ENCODE assay signal across 13 cellular contexts in the genomic region with DNA sequence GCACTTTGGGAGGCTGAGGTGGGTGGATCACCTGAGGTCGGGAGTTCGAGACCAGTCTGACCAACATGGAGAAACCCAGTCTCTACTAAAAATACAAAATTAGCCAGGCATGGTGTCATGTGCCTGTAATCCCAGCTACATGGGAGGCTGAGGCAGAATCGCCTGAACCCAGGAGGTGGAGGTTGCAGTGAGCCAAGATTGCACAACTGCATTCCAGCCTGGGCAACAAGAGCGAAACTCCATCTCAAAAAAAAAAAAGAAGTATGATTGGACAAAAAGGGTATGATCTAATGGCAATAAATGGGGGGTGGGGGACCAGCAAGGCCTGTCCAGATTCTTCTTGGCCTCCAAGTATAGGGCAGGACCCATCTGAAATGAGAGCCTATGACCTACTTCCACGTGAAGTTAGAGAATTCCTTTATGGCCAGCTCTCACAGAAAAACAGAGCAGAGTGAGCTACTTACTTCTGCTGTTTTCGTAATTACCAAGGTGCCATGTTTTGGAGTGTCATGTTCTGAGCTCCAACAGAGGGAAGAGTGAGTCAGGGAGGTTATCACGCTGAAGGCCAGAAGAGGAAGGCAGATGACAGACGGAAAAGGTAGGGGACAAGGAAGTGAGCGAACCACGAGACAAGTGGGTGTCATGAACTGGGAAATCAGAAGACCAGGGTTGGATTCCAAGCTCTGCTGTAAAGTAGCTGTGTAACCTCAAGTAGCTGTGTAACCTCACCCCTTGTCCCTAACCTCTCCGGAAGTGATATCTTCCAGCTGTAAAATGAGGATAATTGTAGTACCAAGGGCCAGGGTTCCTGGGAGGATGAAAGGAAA. TPM values are rescaled to one million over a fixed set of nuclear protein-coding genes. Genes with fewer than 3 reads are reported as not detected.
A peak's percentile ranks its signal among the peaks of the same experiment; 100 is the strongest.
DNase-seq lines count a peak whose midpoint lies in the region; ATAC-seq and TF ChIP-seq lines count a peak whose summit lies in the region.
"Had no signal": no experiment of that assay in that cellular context is flagged by ENCODE, and none has a peak within 500 bp of the region (broad histone marks: within the 10 kb centered on the region; RNA-seq: fewer than 3 reads in every experiment).

No MANE protein-coding gene starts in this region.

- no peak for ATAC-seq in activated naive CD8-positive, alpha-beta T cell treated with anti-CD3 and anti-CD28 coated beads, Interleukin-2, amount 50 U/mL, for 24 hours
- ATAC-seq in lung (ENCODE audit: insufficient read depth, low FRiP score) (no peak), upper lobe of right lung (peak; percentile 41), GM19452 (IDR thresholded peaks at IDR 0.05; ENCODE audit: unreplicated experiment) (no peak)
- ATAC-seq: A549 had no signal

- H3K9me3 ChIP-seq in lung (ENCODE audit: control insufficient read depth in 2 of 2, insufficient read depth in 1 of 2, low read length in 1 of 2) = no peaks in the 10 kb centered on the region
- H3K9me3 ChIP-seq in upper lobe of right lung = no peaks in the 10 kb centered on the region
- no peaks in the 10 kb centered on the region for H3K9me3 ChIP-seq in H9 (ENCODE audit: control insufficient read depth, low read depth, low read length)
- H3K9me3 ChIP-seq: A549, thoracic aorta had no signal

- H3K9ac ChIP-seq in H9 (ENCODE audit: extremely low read depth, insufficient read length, low read length) = no peak overlapping the region
- H3K9ac ChIP-seq: KMS-11 had no signal

- peaks cover 12% of the 10 kb centered on the region for H3K23me2 ChIP-seq in H9 (ENCODE audit: insufficient read length, low read depth, low read length, poor library complexity, severe bottlenecking)

- no peak overlapping the region for H3K56ac ChIP-seq in H9 (ENCODE audit: insufficient read length, low read depth, low read length)

- no peak overlapping the region for H2AK5ac ChIP-seq in H9 (ENCODE audit: insufficient read length, low read length)

- no peak overlapping the region for H3K23ac ChIP-seq in H9 (ENCODE audit: insufficient read length, low read depth, low read length)

- intact Hi-C loops in activated T-helper 2 cell treated with anti-CD3 and anti-CD28 coated beads, Interferon-gamma antibody, Interleukin-2, Interleukin-4, amounts not matched to agents 10 μg/mL and 5 μg/mL and 100 μg/mL, durations not matched to agents 14 hours and 24 hours and 36 hours (cut with micrococcal nuclease) = no loop called here
- intact Hi-C loops in upper lobe of right lung (cut with DNase I) = loop anchor here (10.0 kb wide), 1 partner anchor 49 kb away; the partner anchor contains the start of genes GLTPD2 and VMO1

- peaks cover 49% of the 10 kb centered on the region for H3K4me1 Mint-ChIP-seq in activated naive CD8-positive, alpha-beta T cell treated with anti-CD3 and anti-CD28 coated beads, Interleukin-2, amount 50 U/mL, for 24 hours
- peaks cover 32% of the 10 kb centered on the region for H3K4me1 Mint-ChIP-seq in activated naive CD8-positive, alpha-beta T cell treated with anti-CD3 and anti-CD28 coated beads for 36 hours
- H3K4me1 Mint-ChIP-seq in activated T-helper 2 cell treated with anti-CD3 and anti-CD28 coated beads, Interferon-gamma antibody, Interleukin-2, Interleukin-4, amounts not matched to agents 10 μg/mL and 5 μg/mL and 100 μg/mL, durations not matched to agents 14 hours and 24 hours and 36 hours (ENCODE audit: low read depth) = peaks cover 31% of the 10 kb centered on the region
- peaks cover 11 to 16% of the 10 kb centered on the region in 2 experiments; a peak in 3 of 4 replicates for H3K4me1 Mint-ChIP-seq in H9

- no peak overlapping the region for H4K8ac ChIP-seq in H9 (replicated peaks; ENCODE audit: insufficient read length, low read depth, low read length)

- no peak overlapping the region for H2AFZ ChIP-seq in H9 (ENCODE audit: low read length)

- no peaks in the 10 kb centered on the region for H3K9me3 Mint-ChIP-seq in activated naive CD8-positive, alpha-beta T cell treated with anti-CD3 and anti-CD28 coated beads, Interleukin-2, amount 50 U/mL, for 24 hours
- no peaks in the 10 kb centered on the region for H3K9me3 Mint-ChIP-seq in activated naive CD8-positive, alpha-beta T cell treated with anti-CD3 and anti-CD28 coated beads for 36 hours
- no peaks in the 10 kb centered on the region for H3K9me3 Mint-ChIP-seq in activated T-helper 2 cell treated with anti-CD3 and anti-CD28 coated beads, Interferon-gamma antibody, Interleukin-2, Interleukin-4, amounts not matched to agents 10 μg/mL and 5 μg/mL and 100 μg/mL, durations not matched to agents 14 hours and 24 hours and 36 hours
- H3K9me3 Mint-ChIP-seq in H9 = no peaks in the 10 kb centered on the region; a peak in 1 of 5 replicates

- H3K36me3 ChIP-seq in lung (ENCODE audit: control insufficient read depth in 2 of 2, insufficient read depth in 2 of 2, low read length in 2 of 2) (peaks cover 0 to 16% of the 10 kb centered on the region in 2 donors), upper lobe of right lung (peaks cover 26% of the 10 kb centered on the region)

- H3K4me1 ChIP-seq in lung (ENCODE audit: control insufficient read depth in 2 of 2, insufficient read depth in 2 of 2, low read length in 2 of 2) (peaks cover 0 to 1% of the 10 kb centered on the region in 2 donors), upper lobe of right lung (peaks cover 14% of the 10 kb centered on the region), H9 (ENCODE audit: insufficient read depth, low read length) (no peaks in the 10 kb centered on the region)

- peaks cover 18% of the 10 kb centered on the region for H3K27me3 Mint-ChIP-seq in activated naive CD8-positive, alpha-beta T cell treated with anti-CD3 and anti-CD28 coated beads, Interleukin-2, amount 50 U/mL, for 24 hours
- H3K27me3 Mint-ChIP-seq in activated naive CD8-positive, alpha-beta T cell treated with anti-CD3 and anti-CD28 coated beads for 36 hours = peaks cover 17% of the 10 kb centered on the region
- peaks cover 24% of the 10 kb centered on the region for H3K27me3 Mint-ChIP-seq in activated T-helper 2 cell treated with anti-CD3 and anti-CD28 coated beads, Interferon-gamma antibody, Interleukin-2, Interleukin-4, amounts not matched to agents 10 μg/mL and 5 μg/mL and 100 μg/mL, durations not matched to agents 14 hours and 24 hours and 36 hours (ENCODE audit: low read depth)
- peaks cover 59% of the 10 kb centered on the region for H3K27me3 Mint-ChIP-seq in H9 (ENCODE audit: low read depth)

- H3K27ac ChIP-seq in lung (ENCODE audit: low read depth in 1 of 2, low read length in 1 of 2) (peak overlapping the region in 1 of 2 donors; percentile 4), upper lobe of right lung (peak overlapping the region; percentile 33), H9 (ENCODE audit: insufficient read length, low read depth, low read length) (no peak overlapping the region)
- H3K27ac ChIP-seq: A549, KMS-11 had no signal

- H3K27ac Mint-ChIP-seq in activated naive CD8-positive, alpha-beta T cell treated with anti-CD3 and anti-CD28 coated beads, Interleukin-2, amount 50 U/mL, for 24 hours = peak overlapping the region; percentile 35
- H3K27ac Mint-ChIP-seq in activated naive CD8-positive, alpha-beta T cell treated with anti-CD3 and anti-CD28 coated beads for 36 hours = no peak overlapping the region
- H3K27ac Mint-ChIP-seq in activated T-helper 2 cell treated with anti-CD3 and anti-CD28 coated beads, Interferon-gamma antibody, Interleukin-2, Interleukin-4, amounts not matched to agents 10 μg/mL and 5 μg/mL and 100 μg/mL, durations not matched to agents 14 hours and 24 hours and 36 hours = peak overlapping the region; percentile 10
- H3K27ac Mint-ChIP-seq in H9 = no peak overlapping the region

- H2BK12ac ChIP-seq in H9 (ENCODE audit: insufficient read length, low read depth, low read length) = no peak overlapping the region

- TF ChIP-seq CTCF in lung (IDR thresholded peaks at IDR 0.05; ENCODE audit: control extremely low read depth, extremely low read depth) (no peak), upper lobe of right lung (IDR thresholded peaks at IDR 0.05) (no peak), H9 (conservative IDR thresholded peaks at IDR 0.05) (no peak)

- H3T11ph ChIP-seq in H9 (ENCODE audit: low read length) = no peak overlapping the region

- no peak overlapping the region for H3K18ac ChIP-seq in H9 (ENCODE audit: insufficient read length, low read depth, low read length)

- no peak overlapping the region for H4K91ac ChIP-seq in H9 (ENCODE audit: insufficient read length, low read depth, low read length)

- H3K36me3 Mint-ChIP-seq in activated naive CD8-positive, alpha-beta T cell treated with anti-CD3 and anti-CD28 coated beads, Interleukin-2, amount 50 U/mL, for 24 hours (ENCODE audit: low read depth) = no peaks in the 10 kb centered on the region
- no peaks in the 10 kb centered on the region for H3K36me3 Mint-ChIP-seq in activated naive CD8-positive, alpha-beta T cell treated with anti-CD3 and anti-CD28 coated beads for 36 hours
- H3K36me3 Mint-ChIP-seq in activated T-helper 2 cell treated with anti-CD3 and anti-CD28 coated beads, Interferon-gamma antibody, Interleukin-2, Interleukin-4, amounts not matched to agents 10 μg/mL and 5 μg/mL and 100 μg/mL, durations not matched to agents 14 hours and 24 hours and 36 hours (ENCODE audit: low read depth) = peaks cover 9% of the 10 kb centered on the region
- H3K36me3 Mint-ChIP-seq in H9 (ENCODE audit: insufficient read depth in 1 of 3, low read depth in 3 of 3) = peaks cover 0 to 9% (median 3%) of the 10 kb centered on the region in 3 experiments; a peak in 3 of 7 replicates

- no peak overlapping the region for H3K4ac ChIP-seq in H9 (ENCODE audit: low read depth, low read length)

- 49 to 58% methylated on average over 11 of the region's 11 CpGs for WGBS in lung, 2 donors
- WGBS in H9 (ENCODE audit: extremely low coverage, insufficient read length, low lambda C conversion rate) = no CpG with 5 or more reads among the region's 11 CpGs

- no peaks in the 10 kb centered on the region for H4K20me1 ChIP-seq in H9 (ENCODE audit: control insufficient read depth, insufficient read depth, insufficient read length)

- H2BK15ac ChIP-seq in H9 (ENCODE audit: low read depth, low read length) = no peak overlapping the region

- H3K4me2 ChIP-seq in H9 (ENCODE audit: insufficient read depth, insufficient read length, low read length) = no peak overlapping the region
- H3K4me2 ChIP-seq: A549, KMS-11 had no signal

- H3K27me3 ChIP-seq in lung (ENCODE audit: control insufficient read depth, insufficient read depth) (no peaks in the 10 kb centered on the region), upper lobe of right lung (no peaks in the 10 kb centered on the region), H9 (ENCODE audit: insufficient read depth, low read length) (peaks cover 29% of the 10 kb centered on the region)

- no peak overlapping the region for H2BK120ac ChIP-seq in H9 (ENCODE audit: low read depth, low read length, poor library complexity, severe bottlenecking)

- H4K5ac ChIP-seq in H9 (ENCODE audit: insufficient read length, low read depth, low read length) = no peak overlapping the region

- DNase-seq in activated naive CD8-positive, alpha-beta T cell treated with anti-CD3 and anti-CD28 coated beads, Interleukin-2, amount 50 U/mL, for 24 hours = no peak
- DNase-seq in activated naive CD8-positive, alpha-beta T cell treated with anti-CD3 and anti-CD28 coated beads for 36 hours = no peak
- no peak for DNase-seq in activated T-helper 2 cell treated with anti-CD3 and anti-CD28 coated beads, Interferon-gamma antibody, Interleukin-2, Interleukin-4, amounts not matched to agents 10 μg/mL and 5 μg/mL and 100 μg/mL, durations not matched to agents 14 hours and 24 hours and 36 hours (ENCODE audit: low spot score)
- peak; percentile 51 for DNase-seq in lung (ENCODE audit: low spot score)
- no peak for DNase-seq in upper lobe of right lung
- no peak for DNase-seq in DMS79 treated with DMSO at 0.1 percent for 48 hours (lab: John Stamatoyannopoulos, UW)
- no peak for DNase-seq in H9
- DNase-seq: activated T-cell treated with anti-CD3 and anti-CD28 coated beads, Interleukin-2, amount 50 U/mL, for 48 hours; mesenchymal stem cell had no signal

- H2BK5ac ChIP-seq in H9 (ENCODE audit: insufficient read length, low read length) = no peak overlapping the region

- no peak overlapping the region for H3K14ac ChIP-seq in H9 (ENCODE audit: insufficient read depth, low read length)

- H2BK20ac ChIP-seq in H9 (ENCODE audit: low read depth, low read length, poor library complexity, severe bottlenecking) = no peak overlapping the region

- no peak overlapping the region for H3K4me3 Mint-ChIP-seq in activated naive CD8-positive, alpha-beta T cell treated with anti-CD3 and anti-CD28 coated beads, Interleukin-2, amount 50 U/mL, for 24 hours
- H3K4me3 Mint-ChIP-seq in activated naive CD8-positive, alpha-beta T cell treated with anti-CD3 and anti-CD28 coated beads for 36 hours = no peak overlapping the region
- no peak overlapping the region for H3K4me3 Mint-ChIP-seq in activated T-helper 2 cell treated with anti-CD3 and anti-CD28 coated beads, Interferon-gamma antibody, Interleukin-2, Interleukin-4, amounts not matched to agents 10 μg/mL and 5 μg/mL and 100 μg/mL, durations not matched to agents 14 hours and 24 hours and 36 hours (ENCODE audit: low read depth)
- no peak overlapping the region for H3K4me3 Mint-ChIP-seq in H9

- H3K4me3 ChIP-seq in lung (no peak overlapping the region), upper lobe of right lung (no peak overlapping the region)
- H3K4me3 ChIP-seq: A549, thoracic aorta had no signal

- H3K79me1 ChIP-seq in H9 (ENCODE audit: insufficient read depth, low read depth, low read length, poor library complexity, severe bottlenecking) = no peaks in the 10 kb centered on the region

- no peaks in the 10 kb centered on the region for H3K79me2 ChIP-seq in H9 (ENCODE audit: insufficient read depth, low read length)

RNA-seq across cellular contexts. Expression of gene ZMYND15, which starts 3.6 kb away (rescaled TPM):
- not detected for total RNA-seq in activated naive CD8-positive, alpha-beta T cell treated with anti-CD3 and anti-CD28 coated beads for 36 hours
- 0.09 TPM in 1 of 2 replicates, not detected in the other for total RNA-seq in activated T-helper 2 cell treated with anti-CD3 and anti-CD28 coated beads, Interferon-gamma antibody, Interleukin-2, Interleukin-4, amounts not matched to agents 10 μg/mL and 5 μg/mL and 100 μg/mL, durations not matched to agents 14 hours and 24 hours and 36 hours
- total RNA-seq in lung (1 to 10 TPM; 2.3 to 9.0 TPM), upper lobe of right lung (9.6 TPM), H9 (2021) (0.42 and 0.44 TPM in 2 replicates)
- polyA plus RNA-seq in lung = 1 to 10 TPM; 6.6 to 9.7 TPM

RNA-seq across cellular contexts. Expression of gene CXCL16, which starts 3.7 kb away (rescaled TPM):
- 1 to 10 TPM; 2.0 to 3.3 TPM for total RNA-seq in activated naive CD8-positive, alpha-beta T cell treated with anti-CD3 and anti-CD28 coated beads for 36 hours
- total RNA-seq in activated T-helper 2 cell treated with anti-CD3 and anti-CD28 coated beads, Interferon-gamma antibody, Interleukin-2, Interleukin-4, amounts not matched to agents 10 μg/mL and 5 μg/mL and 100 μg/mL, durations not matched to agents 14 hours and 24 hours and 36 hours = 1.8 and 2.3 TPM in 2 replicates
- total RNA-seq in lung (100 to 1,000 TPM in 1 of 2 donors, 10 to 100 TPM in 1; 32.7 to 139 TPM), upper lobe of right lung (169 TPM), H9 (2021) (4.2 and 4.5 TPM in 2 replicates)
- polyA plus RNA-seq in lung = 100 to 1,000 TPM in 1 of 2 donors, 10 to 100 TPM in 1; 82.3 to 252 TPM

RNA-seq across cellular contexts. Expression of gene MED11, which starts 4.8 kb away (rescaled TPM):
- total RNA-seq in activated naive CD8-positive, alpha-beta T cell treated with anti-CD3 and anti-CD28 coated beads for 36 hours = 10 to 100 TPM; 18.3 to 21.0 TPM
- total RNA-seq in activated T-helper 2 cell treated with anti-CD3 and anti-CD28 coated beads, Interferon-gamma antibody, Interleukin-2, Interleukin-4, amounts not matched to agents 10 μg/mL and 5 μg/mL and 100 μg/mL, durations not matched to agents 14 hours and 24 hours and 36 hours = 24.0 and 24.9 TPM in 2 replicates
- 10 to 100 TPM; 14.3 to 27.3 TPM for total RNA-seq in lung
- 10 to 100 TPM; 31.4 to 48.5 TPM for polyA plus RNA-seq in lung
- total RNA-seq in upper lobe of right lung = 23.2 TPM
- 17.5 and 19.5 TPM in 2 replicates for total RNA-seq in H9 (2021)

RNA-seq across cellular contexts. Expression of gene ARRB2, which starts 25.6 kb away (rescaled TPM):
- total RNA-seq in activated naive CD8-positive, alpha-beta T cell treated with anti-CD3 and anti-CD28 coated beads for 36 hours = 100 to 1,000 TPM; 161 to 170 TPM
- total RNA-seq in activated T-helper 2 cell treated with anti-CD3 and anti-CD28 coated beads, Interferon-gamma antibody, Interleukin-2, Interleukin-4, amounts not matched to agents 10 μg/mL and 5 μg/mL and 100 μg/mL, durations not matched to agents 14 hours and 24 hours and 36 hours = 226 and 231 TPM in 2 replicates
- total RNA-seq in lung (100 to 1,000 TPM in 1 of 2 donors, 10 to 100 TPM in 1; 27.2 to 186 TPM), upper lobe of right lung (131 TPM), H9 (2021) (75.3 and 81.1 TPM in 2 replicates)
- polyA plus RNA-seq in lung = 100 to 1,000 TPM in 1 of 2 donors, 10 to 100 TPM in 1; 98.5 to 222 TPM

RNA-seq across cellular contexts. Expression of gene PELP1, which starts 32.1 kb away (rescaled TPM):
- total RNA-seq in activated naive CD8-positive, alpha-beta T cell treated with anti-CD3 and anti-CD28 coated beads for 36 hours = 100 to 1,000 TPM; 110 to 122 TPM
- total RNA-seq in activated T-helper 2 cell treated with anti-CD3 and anti-CD28 coated beads, Interferon-gamma antibody, Interleukin-2, Interleukin-4, amounts not matched to agents 10 μg/mL and 5 μg/mL and 100 μg/mL, durations not matched to agents 14 hours and 24 hours and 36 hours = 115 and 116 TPM in 2 replicates
- total RNA-seq in lung (10 to 100 TPM; 26.6 to 53.9 TPM), upper lobe of right lung (39.0 TPM), H9 (2021) (148 and 154 TPM in 2 replicates)
- polyA plus RNA-seq in lung = 10 to 100 TPM; 21.0 to 28.6 TPM

Comparison
In these comparisons a context has a peak if more than half of its experiments do, and no peak if none do; other contexts are left out.
1. H3K27ac Mint-ChIP-seq: peak in activated naive CD8-positive, alpha-beta T cell treated with anti-CD3 and anti-CD28 coated beads, Interleukin-2, amount 50 U/mL, for 24 hours (single experiment) and activated T-helper 2 cell treated with anti-CD3 and anti-CD28 coated beads, Interferon-gamma antibody, Interleukin-2, Interleukin-4, amounts not matched to agents 10 μg/mL and 5 μg/mL and 100 μg/mL, durations not matched to agents 14 hours and 24 hours and 36 hours (single experiment); none in activated naive CD8-positive, alpha-beta T cell treated with anti-CD3 and anti-CD28 coated beads for 36 hours (single experiment) and H9 (0 of 3).